Comparison of ENCODE assay signal across 8 cellular contexts in the genomic region with DNA sequence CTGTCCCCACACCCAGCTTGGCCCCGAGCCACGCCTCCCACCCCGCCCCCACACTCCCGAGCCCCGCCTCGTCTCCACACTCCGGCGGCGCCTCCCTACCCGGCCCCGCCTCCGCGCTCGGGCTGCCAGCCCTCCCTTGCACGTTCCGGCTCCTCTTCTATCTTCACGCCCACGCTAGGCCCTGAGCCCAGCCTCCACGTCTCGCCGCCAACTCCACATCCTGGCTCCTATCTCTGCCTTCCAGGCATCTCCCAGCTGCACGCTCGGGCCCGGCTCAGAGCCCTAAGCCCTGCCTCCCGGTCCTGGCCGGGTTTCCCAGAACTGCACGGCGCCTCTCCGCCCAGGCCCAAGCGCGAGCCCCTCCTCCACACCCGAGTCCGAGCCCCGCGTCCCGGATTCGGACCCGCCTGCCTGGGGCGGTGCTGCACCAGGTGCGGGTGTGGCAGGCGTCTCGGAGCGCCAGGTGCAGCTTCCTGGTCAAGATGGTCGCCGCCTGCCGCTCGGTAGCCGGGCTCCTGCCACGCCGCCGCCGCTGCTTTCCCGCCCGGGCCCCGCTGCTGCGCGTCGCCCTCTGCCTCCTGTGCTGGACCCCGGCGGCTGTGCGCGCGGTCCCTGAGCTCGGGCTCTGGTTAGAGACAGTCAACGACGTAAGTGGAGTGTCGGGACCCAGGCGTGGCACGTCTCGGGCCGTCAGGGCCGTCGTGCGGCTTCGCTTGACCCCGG. TPM values are rescaled to one million over a fixed set of nuclear protein-coding genes. Genes with fewer than 3 reads are reported as not detected.
A peak's percentile ranks its signal among the peaks of the same experiment; 100 is the strongest.
DNase-seq lines count a peak whose midpoint lies in the region; ATAC-seq, FAIRE-seq and TF ChIP-seq lines count a peak whose summit lies in the region.

A gene with protein sequence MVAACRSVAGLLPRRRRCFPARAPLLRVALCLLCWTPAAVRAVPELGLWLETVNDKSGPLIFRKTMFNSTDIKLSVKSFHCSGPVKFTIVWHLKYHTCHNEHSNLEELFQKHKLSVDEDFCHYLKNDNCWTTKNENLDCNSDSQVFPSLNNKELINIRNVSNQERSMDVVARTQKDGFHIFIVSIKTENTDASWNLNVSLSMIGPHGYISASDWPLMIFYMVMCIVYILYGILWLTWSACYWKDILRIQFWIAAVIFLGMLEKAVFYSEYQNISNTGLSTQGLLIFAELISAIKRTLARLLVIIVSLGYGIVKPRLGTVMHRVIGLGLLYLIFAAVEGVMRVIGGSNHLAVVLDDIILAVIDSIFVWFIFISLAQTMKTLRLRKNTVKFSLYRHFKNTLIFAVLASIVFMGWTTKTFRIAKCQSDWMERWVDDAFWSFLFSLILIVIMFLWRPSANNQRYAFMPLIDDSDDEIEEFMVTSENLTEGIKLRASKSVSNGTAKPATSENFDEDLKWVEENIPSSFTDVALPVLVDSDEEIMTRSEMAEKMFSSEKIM (plus strand): TSS at position 160 of the 723 bp plus-strand sequence. CDS start 323 bp downstream, at position 483.

- no peaks in the 10 kb centered on the region for H3K9me3 Mint-ChIP-seq in neural crest cell

- peak; percentile 65 for ATAC-seq in RWPE2 (ENCODE audit: low read depth)

- H3K4me1 ChIP-seq in Loucy (ENCODE audit: insufficient read depth, low read length, poor library complexity, severe bottlenecking) (peaks cover 29% of the 10 kb centered on the region), RWPE2 (ENCODE audit: insufficient read depth, poor library complexity, severe bottlenecking) (peaks cover 9% of the 10 kb centered on the region), subcutaneous abdominal adipose tissue (ENCODE audit: control insufficient read depth in 5 of 5, insufficient read depth in 5 of 5, low read length in 5 of 5) (peaks cover 3 to 30% (median 23%) of the 10 kb centered on the region in 5 donors)

- H3K4me3 Mint-ChIP-seq in neural crest cell: peak within 1 kb of the TSS; percentile 97

- TF ChIP-seq POLR2A in H54 (IDR thresholded peaks at IDR 0.05; ENCODE audit: low read depth, low read length): peak; percentile 72

- FAIRE-seq in H54 (lab: Jason Lieb, UNC): no peak

- H3K27me3 Mint-ChIP-seq in neural crest cell (ENCODE audit: low read depth): no peaks in the 10 kb centered on the region

- peaks cover 12% of the 10 kb centered on the region for H4K20me1 ChIP-seq in Loucy (ENCODE audit: insufficient read depth, low read length, poor library complexity, severe bottlenecking)

- no peaks in the 10 kb centered on the region for H3K36me3 Mint-ChIP-seq in neural crest cell (ENCODE audit: low read depth)

- H3K4me2 ChIP-seq in Loucy (ENCODE audit: low read depth, low read length, poor library complexity, severe bottlenecking): peak within 1 kb of the TSS; percentile 81

- no peaks in the 10 kb centered on the region for H3F3A ChIP-seq in Loucy (ENCODE audit: low read depth)

- no peaks in the 10 kb centered on the region for H3K27me3 ChIP-seq in Loucy (ENCODE audit: insufficient read depth, low read length, poor library complexity, severe bottlenecking)
- H3K27me3 ChIP-seq in RWPE2 (ENCODE audit: insufficient read depth, poor library complexity, severe bottlenecking): no peaks in the 10 kb centered on the region
- H3K27me3 ChIP-seq in subcutaneous abdominal adipose tissue (ENCODE audit: control insufficient read depth in 5 of 5, insufficient read depth in 4 of 5, low read length in 5 of 5): no peaks in the 10 kb centered on the region

- H3K4me1 Mint-ChIP-seq in neural crest cell: peaks cover 23% of the 10 kb centered on the region

- H2AFZ ChIP-seq in Loucy (ENCODE audit: low read length): peak within 1 kb of the TSS; percentile 88

- peak; percentile 97 for DNase-seq in ELR (ENCODE audit: low read depth)
- DNase-seq in H54 (ENCODE audit: insufficient read length, low spot score): peak; percentile 88
- DNase-seq in RWPE2 (ENCODE audit: low spot score): peak; percentile 96
- peak; percentile 94 for DNase-seq in activated effector memory CD4-positive, alpha-beta T cell treated with Interleukin-2 at 50 U/mL for 16 hours
- peak; percentile 97 for DNase-seq in fibroblast of the conjunctiva (ENCODE audit: low read depth)
- peak; percentile 94 for DNase-seq in neural crest cell (ENCODE audit: low read depth, low spot score)

- peaks cover 31% of the 10 kb centered on the region for H3K79me2 ChIP-seq in Loucy (ENCODE audit: insufficient read depth, low read length)

- peak within 1 kb of the TSS; percentile 89 for H3K27ac ChIP-seq in RWPE2 (ENCODE audit: poor library complexity, severe bottlenecking)
- H3K27ac ChIP-seq in subcutaneous abdominal adipose tissue (ENCODE audit: low read depth, low read length): peak within 1 kb of the TSS; percentile 62

- peak within 1 kb of the TSS; percentile 78 for H3K4me3 ChIP-seq in Loucy (ENCODE audit: low read length, poor library complexity, severe bottlenecking)
- peak within 1 kb of the TSS; percentile 57 for H3K4me3 ChIP-seq in RWPE2 (ENCODE audit: severe bottlenecking)
- peak within 1 kb of the TSS; percentile 74 to 91 (median 86) for H3K4me3 ChIP-seq in subcutaneous abdominal adipose tissue (ENCODE audit: low read depth in 1 of 5, low read length in 5 of 5)

- no peak for TF ChIP-seq CTCF in Loucy (conservative IDR thresholded peaks at IDR 0.05; ENCODE audit: low read length)
- TF ChIP-seq CTCF in RWPE2 (IDR thresholded peaks at IDR 0.05; ENCODE audit: poor library complexity, severe bottlenecking): no peak
- TF ChIP-seq CTCF in neural crest cell (conservative IDR thresholded peaks at IDR 0.05): no peak

- peak within 1 kb of the TSS; percentile 96 for H3K27ac Mint-ChIP-seq in neural crest cell (ENCODE audit: unreplicated experiment)

- no peaks in the 10 kb centered on the region for H3K9me2 ChIP-seq in Loucy (replicated peaks; ENCODE audit: low read depth, low read length)

- H3K9me3 ChIP-seq in Loucy (ENCODE audit: insufficient read depth, low read depth, low read length): no peaks in the 10 kb centered on the region
- no peaks in the 10 kb centered on the region for H3K9me3 ChIP-seq in RWPE2 (ENCODE audit: severe bottlenecking)
- H3K9me3 ChIP-seq in subcutaneous abdominal adipose tissue (ENCODE audit: control insufficient read depth in 5 of 5, low read length in 5 of 5): no peaks in the 10 kb centered on the region

- H3K36me3 ChIP-seq in Loucy (ENCODE audit: insufficient read depth, low read length) (no peaks in the 10 kb centered on the region), RWPE2 (ENCODE audit: low read depth) (peaks cover 13% of the 10 kb centered on the region), subcutaneous abdominal adipose tissue (ENCODE audit: control insufficient read depth in 5 of 5, insufficient read depth in 5 of 5, low read length in 5 of 5) (peaks cover 0 to 2% (median 0%) of the 10 kb centered on the region in 5 donors)

- H3K9ac ChIP-seq in Loucy (ENCODE audit: low read depth, low read length, poor library complexity, severe bottlenecking): peak within 1 kb of the TSS; percentile 88
- peak within 1 kb of the TSS; percentile 8 to 92 (median 88) for H3K9ac ChIP-seq in subcutaneous abdominal adipose tissue (ENCODE audit: low read length in 5 of 5)

RNA-seq across cellular contexts. Expression of the gene that starts here (rescaled TPM):
- 6.2 and 7.8 TPM in 2 replicates for total RNA-seq in neural crest cell

Comparison
In these comparisons a context has a peak if more than half of its experiments do, and no peak if none do; other contexts are left out.
1. Peak in every context shown above with its lines: DNase-seq, ATAC-seq, H3K4me3 ChIP-seq and H3K27ac ChIP-seq.